In the genomic region with DNA sequence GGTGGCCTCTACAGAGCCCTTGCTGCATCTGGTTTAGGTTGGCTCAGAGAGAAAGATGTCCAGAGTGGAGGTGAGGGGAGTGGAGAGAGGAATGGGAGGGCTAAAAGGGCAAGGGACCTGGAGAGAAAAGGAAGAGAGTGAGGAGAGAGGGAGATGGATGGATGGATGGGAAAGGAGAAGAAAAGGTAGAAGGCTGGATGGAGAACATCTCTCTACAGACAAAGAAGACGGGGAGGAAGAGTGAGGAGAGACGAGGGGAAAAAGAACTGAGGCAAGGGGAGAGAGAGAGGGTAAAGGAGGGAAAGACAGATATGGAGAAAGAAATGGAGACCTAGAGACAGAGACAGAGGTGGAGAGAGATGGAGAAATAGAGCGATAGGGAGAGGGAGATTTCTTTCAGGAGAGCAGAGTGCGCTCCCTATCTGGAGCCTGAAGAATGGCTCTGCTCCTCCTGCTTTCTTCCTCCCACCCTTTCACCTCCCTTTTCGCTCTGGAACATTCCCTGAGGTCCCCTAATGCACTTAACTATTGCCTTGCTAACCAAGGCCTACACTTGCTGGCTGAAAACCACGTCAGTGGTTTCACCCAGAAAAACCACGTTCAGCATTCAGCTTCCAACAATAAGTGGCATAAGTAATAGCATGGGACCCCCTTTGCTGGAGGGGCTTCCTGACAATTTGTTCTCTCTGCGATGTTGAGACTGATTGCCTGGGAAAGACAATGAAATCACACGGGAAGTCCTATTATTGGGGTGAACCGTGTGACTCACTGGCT, we compare ENCODE assay signal across 21 cellular contexts.
DNase-seq lines count a peak whose midpoint lies in the region; ATAC-seq and TF ChIP-seq lines count a peak whose summit lies in the region.
"Had no signal": no experiment of that assay in that cellular context is flagged by ENCODE, and none has a peak within 500 bp of the region (broad histone marks: within the 10 kb centered on the region; RNA-seq: fewer than 3 reads in every experiment).

No MANE protein-coding gene starts in this region.

- H3K4me1 ChIP-seq in tibial artery: no peaks in the 10 kb centered on the region
- H3K4me1 ChIP-seq: BE2C had no signal

- H3K27me3 ChIP-seq in tibial artery: no peaks in the 10 kb centered on the region
- H3K27me3 ChIP-seq: BE2C; BLaER1 treated with 17β-estradiol and CSF1 and Interleukin-3, amounts not matched to agents 10 nM and 100 nM had no signal

- TF ChIP-seq CTCF in HFFc6 (IDR thresholded peaks at IDR 0.05) (no peak), tibial artery (IDR thresholded peaks at IDR 0.05) (no peak)

- H3K27me3 Mint-ChIP-seq in activated CD8-positive, alpha-beta memory T cell treated with anti-CD3 and anti-CD28 coated beads, Interleukin-2, amount 10 ng/mL, durations not matched to agents 7 days and 5 days: no peaks in the 10 kb centered on the region
- peaks cover 8% of the 10 kb centered on the region; the same call in 1 of the 2 replicates for H3K27me3 Mint-ChIP-seq in HFFc6 (ENCODE audit: insufficient read depth)
- H3K27me3 Mint-ChIP-seq: CD4-positive, alpha-beta T cell had no signal

- no peak overlapping the region for H3K4me3 ChIP-seq in tibial artery
- H3K4me3 ChIP-seq: A549; BLaER1 treated with 17β-estradiol and CSF1 and Interleukin-3, amounts not matched to agents 10 nM and 100 nM had no signal

- peak; percentile 35 for DNase-seq in activated CD8-positive, alpha-beta memory T cell treated with anti-CD3 and anti-CD28 coated beads, Interleukin-2, amount 10 ng/mL, durations not matched to agents 7 days and 5 days
- no peak for DNase-seq in activated CD8-positive, alpha-beta memory T cell treated with anti-CD3 and anti-CD28 coated beads, Interleukin-2, amount 50 U/mL, for 4 hours
- no peak for DNase-seq in HFFc6
- no peak for DNase-seq in stimulated activated effector memory CD8-positive, alpha-beta T cell treated with anti-CD3 and anti-CD28 coated beads, Interleukin-12 subunit alpha, Interleukin-12 subunit beta, amount 100 ng/mL, for 72 hours (ENCODE audit: low spot score in 2 of 2)
- DNase-seq in tibial artery: no peak
- no peak for DNase-seq in cortex of kidney (lab: John Stamatoyannopoulos, UW)
- no peak for DNase-seq in NCI-H1694 (lab: John Stamatoyannopoulos, UW)
- DNase-seq: 8988T; ACHN; AML-193; BE2C; CD4-positive, alpha-beta T cell; CD8-positive, alpha-beta memory T cell; DMS 273 treated with DMSO at 0.1 percent for 48 hours; DMS79; GF-D8; GOT3 had no signal

- H3K4me3 Mint-ChIP-seq in activated CD8-positive, alpha-beta memory T cell treated with anti-CD3 and anti-CD28 coated beads, Interleukin-2, amount 10 ng/mL, durations not matched to agents 7 days and 5 days: no peak overlapping the region
- no peak overlapping the region for H3K4me3 Mint-ChIP-seq in HFFc6
- no peak overlapping the region for H3K4me3 Mint-ChIP-seq in stimulated activated effector memory CD8-positive, alpha-beta T cell treated with anti-CD3 and anti-CD28 coated beads, Interleukin-12 subunit alpha, Interleukin-12 subunit beta, amount 100 ng/mL, for 72 hours
- H3K4me3 Mint-ChIP-seq: CD14-positive monocyte; CD4-positive, alpha-beta T cell; CD8-positive, alpha-beta memory T cell had no signal

- ATAC-seq in activated CD8-positive, alpha-beta memory T cell treated with anti-CD3 and anti-CD28 coated beads, Interleukin-2, amount 10 ng/mL, durations not matched to agents 7 days and 5 days: no peak
- ATAC-seq in stimulated activated effector memory CD8-positive, alpha-beta T cell treated with anti-CD3 and anti-CD28 coated beads, Interleukin-12 subunit alpha, Interleukin-12 subunit beta, amount 100 ng/mL, for 72 hours: no peak
- ATAC-seq: A549 had no signal

- H3K9me3 ChIP-seq in KOPT-K1 (ENCODE audit: insufficient read depth, low read length, poor library complexity, severe bottlenecking): no peaks in the 10 kb centered on the region
- H3K9me3 ChIP-seq in tibial artery: no peaks in the 10 kb centered on the region
- H3K9me3 ChIP-seq: A549, BE2C had no signal

- CTCF ChIA-PET in activated CD8-positive, alpha-beta memory T cell treated with anti-CD3 and anti-CD28 coated beads, Interleukin-2, amount 10 ng/mL, durations not matched to agents 7 days and 5 days (lab: Charles Lee): no interaction called here

- H3K27ac Mint-ChIP-seq in activated CD8-positive, alpha-beta memory T cell treated with anti-CD3 and anti-CD28 coated beads, Interleukin-2, amount 10 ng/mL, durations not matched to agents 7 days and 5 days: no peak overlapping the region
- H3K27ac Mint-ChIP-seq in HFFc6: peak overlapping the region; percentile 34
- peak overlapping the region; percentile 60 for H3K27ac Mint-ChIP-seq in stimulated activated effector memory CD8-positive, alpha-beta T cell treated with anti-CD3 and anti-CD28 coated beads, Interleukin-12 subunit alpha, Interleukin-12 subunit beta, amount 100 ng/mL, for 72 hours
- H3K27ac Mint-ChIP-seq: CD4-positive, alpha-beta T cell; CD8-positive, alpha-beta memory T cell had no signal

- intact Hi-C loops in tibial artery (cut with DNase I; ENCODE audit: low total_unique reads): no loop called here

- H3K9me3 Mint-ChIP-seq in activated CD8-positive, alpha-beta memory T cell treated with anti-CD3 and anti-CD28 coated beads, Interleukin-2, amount 10 ng/mL, durations not matched to agents 7 days and 5 days (ENCODE audit: low read depth): no peaks in the 10 kb centered on the region
- no peaks in the 10 kb centered on the region for H3K9me3 Mint-ChIP-seq in HFFc6
- no peaks in the 10 kb centered on the region for H3K9me3 Mint-ChIP-seq in stimulated activated effector memory CD8-positive, alpha-beta T cell treated with anti-CD3 and anti-CD28 coated beads, Interleukin-12 subunit alpha, Interleukin-12 subunit beta, amount 100 ng/mL, for 72 hours
- H3K9me3 Mint-ChIP-seq: CD4-positive, alpha-beta T cell; CD8-positive, alpha-beta memory T cell had no signal

- no peaks in the 10 kb centered on the region for H3K4me1 Mint-ChIP-seq in activated CD8-positive, alpha-beta memory T cell treated with anti-CD3 and anti-CD28 coated beads, Interleukin-2, amount 10 ng/mL, durations not matched to agents 7 days and 5 days
- peaks cover 73% of the 10 kb centered on the region for H3K4me1 Mint-ChIP-seq in HFFc6 (ENCODE audit: low read depth)
- no peaks in the 10 kb centered on the region for H3K4me1 Mint-ChIP-seq in stimulated activated effector memory CD8-positive, alpha-beta T cell treated with anti-CD3 and anti-CD28 coated beads, Interleukin-12 subunit alpha, Interleukin-12 subunit beta, amount 100 ng/mL, for 72 hours
- H3K4me1 Mint-ChIP-seq: CD14-positive monocyte; CD8-positive, alpha-beta memory T cell had no signal

- H3K27ac ChIP-seq in KOPT-K1 (ENCODE audit: low read depth, low read length, poor library complexity, severe bottlenecking): peak overlapping the region; percentile 55
- H3K27ac ChIP-seq in tibial artery: no peak overlapping the region
- H3K27ac ChIP-seq: A549; BLaER1 treated with 17β-estradiol and CSF1 and Interleukin-3, amounts not matched to agents 10 nM and 100 nM had no signal

- H3K36me3 ChIP-seq in KOPT-K1 (ENCODE audit: insufficient read depth, low read length) (peaks cover 53% of the 10 kb centered on the region), tibial artery (no peaks in the 10 kb centered on the region)
- H3K36me3 ChIP-seq: BE2C had no signal

- H3K36me3 Mint-ChIP-seq in activated CD8-positive, alpha-beta memory T cell treated with anti-CD3 and anti-CD28 coated beads, Interleukin-2, amount 10 ng/mL, durations not matched to agents 7 days and 5 days: no peaks in the 10 kb centered on the region
- no peaks in the 10 kb centered on the region for H3K36me3 Mint-ChIP-seq in HFFc6 (ENCODE audit: low read depth)
- H3K36me3 Mint-ChIP-seq in stimulated activated effector memory CD8-positive, alpha-beta T cell treated with anti-CD3 and anti-CD28 coated beads, Interleukin-12 subunit alpha, Interleukin-12 subunit beta, amount 100 ng/mL, for 72 hours: no peaks in the 10 kb centered on the region
- H3K36me3 Mint-ChIP-seq: CD8-positive, alpha-beta memory T cell had no signal
